1 cellular context compared by ENCODE assay signal in the genomic region with DNA sequence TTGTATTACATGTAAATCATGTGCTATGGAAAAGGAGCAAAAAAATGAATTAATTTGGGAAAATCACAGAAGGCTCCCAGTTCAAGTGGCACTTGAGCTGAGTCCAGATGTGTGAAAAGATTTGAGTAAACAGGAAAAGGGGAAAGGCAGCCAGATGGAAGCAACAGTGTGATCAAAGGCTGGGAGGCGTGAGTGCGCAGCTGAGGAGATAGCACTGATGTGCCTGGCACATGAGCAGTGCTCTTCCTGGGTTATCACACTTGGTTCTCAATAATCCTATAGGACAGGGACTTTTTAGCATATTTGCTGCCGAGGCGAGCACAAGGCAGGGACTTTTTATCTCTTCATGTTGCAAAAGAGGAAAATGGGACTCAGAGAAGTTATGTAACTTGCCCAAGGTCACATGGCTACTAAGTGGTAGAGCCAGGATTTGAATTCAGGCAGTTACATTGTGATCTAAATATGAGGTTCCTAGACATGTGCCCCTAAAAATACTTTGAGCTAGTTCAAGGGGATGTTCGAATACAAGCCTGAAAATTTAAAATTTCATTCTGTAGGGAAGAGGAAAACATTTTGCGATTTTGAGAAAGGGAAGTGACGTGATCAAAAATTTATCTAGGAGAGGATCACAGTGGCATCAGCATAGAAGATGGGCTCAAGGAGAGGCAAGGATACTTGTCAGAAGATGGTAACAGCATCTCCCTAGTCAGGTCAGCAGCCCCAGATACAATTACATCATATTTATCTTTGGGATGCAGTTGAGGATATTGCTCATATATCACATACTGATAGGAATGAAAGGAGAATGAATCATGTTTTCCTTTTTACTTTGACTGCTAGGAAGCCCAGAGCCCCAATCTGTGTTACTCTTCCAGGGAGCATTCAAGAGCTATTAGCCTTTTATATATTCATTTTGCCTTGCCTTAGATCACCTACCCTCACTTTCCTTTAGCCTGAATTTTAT.
TF ChIP-seq lines count a peak whose summit lies in the region.

No MANE protein-coding gene starts in this region.

TF ChIP-seq in endothelial cell of umbilical vein, 7 proteins besides CTCF, POLR2A, EP300 and RAD21:
- TF ChIP-seq MYC (IDR thresholded peaks at IDR 0.05; ENCODE audit: low read depth, low read length) = no peak
- TF ChIP-seq EZH2 (IDR thresholded peaks at IDR 0.05; ENCODE audit: borderline replicate concordance, low read depth, low read length, severe bottlenecking) = no peak
- peak; percentile 86 for TF ChIP-seq GATA2 (IDR thresholded peaks at IDR 0.05; ENCODE audit: insufficient read depth, insufficient read length, low read depth, low read length)
- TF ChIP-seq JUN (IDR thresholded peaks at IDR 0.05; ENCODE audit: borderline replicate concordance, insufficient read depth, insufficient read length, low read depth) = peak; percentile 88
- no peak for TF ChIP-seq MAX (IDR thresholded peaks at IDR 0.05; ENCODE audit: insufficient read depth, insufficient read length)
- TF ChIP-seq POLR2AphosphoS5 (IDR thresholded peaks at IDR 0.05; ENCODE audit: insufficient read depth, low read depth, low read length) = peak; percentile 47
- peak; percentile 92 for TF ChIP-seq FOS (IDR thresholded peaks at IDR 0.05; ENCODE audit: borderline replicate concordance, insufficient read depth, low read length)
TF ChIP-seq in endothelial cell of umbilical vein: peak in this region for 4.
